In the genomic region with DNA sequence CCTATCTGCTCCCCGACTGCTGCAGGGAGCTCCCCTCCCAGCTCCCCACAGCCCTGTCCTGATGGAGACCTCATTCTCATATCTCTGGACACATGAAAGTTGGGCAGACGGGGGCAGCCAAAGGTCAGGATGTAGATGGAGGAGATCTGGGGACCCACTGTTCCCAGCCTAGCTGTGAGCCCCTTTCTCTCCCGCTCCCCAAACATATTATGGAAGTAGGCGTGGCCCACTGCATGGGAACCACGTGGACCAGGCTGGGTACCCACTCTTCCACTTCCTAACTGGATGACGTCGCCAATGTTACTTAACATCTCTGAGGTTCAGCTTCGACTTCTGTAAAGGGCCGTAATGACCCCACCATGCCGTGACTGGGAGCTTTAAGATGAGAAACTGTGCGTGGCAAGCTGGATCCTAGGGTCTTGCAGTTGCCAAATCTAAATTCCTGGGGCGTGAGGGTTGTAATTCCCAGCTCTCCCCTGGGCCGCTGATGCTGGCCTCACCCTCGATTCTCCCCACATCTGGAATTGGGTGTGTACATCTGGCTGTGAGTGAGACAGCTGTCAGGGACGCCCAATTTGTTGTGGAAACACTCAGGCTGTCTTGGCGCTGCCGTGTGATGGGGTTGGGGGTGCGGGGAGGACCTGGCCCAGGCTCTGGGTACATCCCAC, we compare ENCODE assay signal across 7 cellular contexts. TPM values are rescaled to one million over a fixed set of nuclear protein-coding genes. Genes with fewer than 3 reads are reported as not detected.
DNase-seq lines count a peak whose midpoint lies in the region; TF ChIP-seq lines count a peak whose summit lies in the region.

No MANE protein-coding gene starts in this region.

- peak overlapping the region; percentile 91 for H3K4me2 ChIP-seq in smooth muscle cell

- peak overlapping the region; percentile 95 for H3K27ac Mint-ChIP-seq in HFFc6

- peaks cover 3% of the 10 kb centered on the region; the same call in 1 of the 2 replicates for H3K36me3 Mint-ChIP-seq in HFFc6 (ENCODE audit: low read depth)

- no peaks in the 10 kb centered on the region for H3K9me3 ChIP-seq in right atrium auricular region
- no peaks in the 10 kb centered on the region for H3K9me3 ChIP-seq in smooth muscle cell (replicated peaks; ENCODE audit: low read depth)

- H3K4me3 ChIP-seq in WI38 (ENCODE audit: low read depth, low read length) (peak overlapping the region; percentile 93), right atrium auricular region (peak overlapping the region; percentile 90 to 96), smooth muscle cell (peak overlapping the region; percentile 78)

- H3K4me1 Mint-ChIP-seq in HFFc6 (ENCODE audit: low read depth): peaks cover 37% of the 10 kb centered on the region

- no peaks in the 10 kb centered on the region for H3K9me3 Mint-ChIP-seq in HFFc6

- peaks cover 44% of the 10 kb centered on the region for H3K79me2 ChIP-seq in smooth muscle cell (ENCODE audit: low read depth)

- peak; percentile 88 for DNase-seq in HFFc6
- DNase-seq in right atrium auricular region (ENCODE audit: low spot score): peak; percentile 87
- DNase-seq in smooth muscle cell (lab: John Stamatoyannopoulos, UW; ENCODE audit: unreplicated experiment): no peak
- no peak for DNase-seq in NCI-H1092 treated with DMSO at 0.1 percent for 48 hours (lab: John Stamatoyannopoulos, UW)
- DNase-seq in NCI-H510A (lab: John Stamatoyannopoulos, UW): no peak
- no peak for DNase-seq in foreskin melanocyte

- no peak for TF ChIP-seq CTCF in HFFc6 (IDR thresholded peaks at IDR 0.05)
- TF ChIP-seq CTCF in WI38 (IDR thresholded peaks at IDR 0.05; ENCODE audit: low read depth, low read length): no peak
- TF ChIP-seq CTCF in right atrium auricular region (IDR thresholded peaks at IDR 0.05): no peak
- no peak for TF ChIP-seq CTCF in smooth muscle cell (IDR thresholded peaks at IDR 0.05; ENCODE audit: borderline replicate concordance, insufficient read depth, poor library complexity, severe bottlenecking)

- no peaks in the 10 kb centered on the region for H3F3A ChIP-seq in smooth muscle cell (ENCODE audit: low read depth)

- H3K4me1 ChIP-seq in right atrium auricular region: peaks cover 0 to 69% of the 10 kb centered on the region in 2 donors
- peaks cover 26% of the 10 kb centered on the region for H3K4me1 ChIP-seq in smooth muscle cell (ENCODE audit: low read depth)

- no peaks in the 10 kb centered on the region for H3K27me3 ChIP-seq in right atrium auricular region
- no peaks in the 10 kb centered on the region for H3K27me3 ChIP-seq in smooth muscle cell (ENCODE audit: low read depth)

- peak overlapping the region; percentile 97 for H3K4me3 Mint-ChIP-seq in HFFc6

- H3K9ac ChIP-seq in smooth muscle cell (ENCODE audit: low read depth): no peak overlapping the region

- H3K27me3 Mint-ChIP-seq in HFFc6 (ENCODE audit: insufficient read depth): no peaks in the 10 kb centered on the region; the same call in none of the 2 replicates

- H3K36me3 ChIP-seq in right atrium auricular region (peaks cover 11% of the 10 kb centered on the region), smooth muscle cell (ENCODE audit: low read depth) (no peaks in the 10 kb centered on the region)

- H4K20me1 ChIP-seq in smooth muscle cell (ENCODE audit: low read depth): peaks cover 53% of the 10 kb centered on the region

- H3K27ac ChIP-seq in right atrium auricular region: peak overlapping the region; percentile 93 to 97
- H3K27ac ChIP-seq in smooth muscle cell (ENCODE audit: low read depth): no peak overlapping the region

- no peak overlapping the region for H2AFZ ChIP-seq in smooth muscle cell (ENCODE audit: low read depth)

- WGBS in smooth muscle cell (ENCODE audit: low lambda C conversion rate): 57% methylated on average over 18 of the region's 18 CpGs

RNA-seq across cellular contexts. Expression of a gene that starts 1.8 kb away (rescaled TPM):
- 10 to 100 TPM; 19.0 to 35.3 (median 22.6) TPM for total RNA-seq in HFFc6 (2021; fragmentation: NEBNext Ultra II Directional; extraction: Animal tissue kit (Norgen Biotek cat#: 25700))
- total RNA-seq in right atrium auricular region (10 to 100 TPM; 14.4 to 31.0 TPM), smooth muscle cell (0.94 and 4.0 TPM in 2 replicates)
- 7.8 and 13.0 TPM in 2 replicates for polyA plus RNA-seq in smooth muscle cell

RNA-seq across cellular contexts. Expression of a gene that starts 17.2 kb away (rescaled TPM):
- 10 to 100 TPM; 55.4 to 64.3 (median 61.7) TPM for total RNA-seq in HFFc6 (2021; fragmentation: NEBNext Ultra II Directional; extraction: Animal tissue kit (Norgen Biotek cat#: 25700))
- 10 to 100 TPM; 46.3 TPM for total RNA-seq in right atrium auricular region
- 40.1 and 40.5 TPM in 2 replicates for total RNA-seq in smooth muscle cell
- 69.4 and 82.1 TPM in 2 replicates for polyA plus RNA-seq in smooth muscle cell

RNA-seq across cellular contexts. Expression of a gene that starts 38.1 kb away (rescaled TPM):
- total RNA-seq in HFFc6 (2021; fragmentation: NEBNext Ultra II Directional; extraction: Animal tissue kit (Norgen Biotek cat#: 25700)): under 1 TPM in 2 of 6 experiments, not detected in 4; 0.12 to 0.13 TPM
- total RNA-seq in right atrium auricular region: under 1 TPM in 1 of 2 donors, not detected in 1; 0.22 TPM
- total RNA-seq in smooth muscle cell: 0.49 TPM in 1 of 2 replicates, not detected in the other
- not detected in 2 replicates for polyA plus RNA-seq in smooth muscle cell

RNA-seq across cellular contexts. Expression of a gene that starts 54.7 kb away (rescaled TPM):
- total RNA-seq in HFFc6 (2021; fragmentation: NEBNext Ultra II Directional; extraction: Animal tissue kit (Norgen Biotek cat#: 25700)): 10 to 100 TPM in 5 of 6 experiments, 1 to 10 TPM in 1; 8.6 to 18.3 (median 15.3) TPM
- 10 to 100 TPM in 1 of 2 donors, 1 to 10 TPM in 1; 4.5 to 12.4 TPM for total RNA-seq in right atrium auricular region
- 2.5 and 4.4 TPM in 2 replicates for total RNA-seq in smooth muscle cell
- polyA plus RNA-seq in smooth muscle cell: 8.4 and 9.2 TPM in 2 replicates

Comparison
In these comparisons a context has a peak if more than half of its experiments do, and no peak if none do; other contexts are left out.
1. DNase-seq: peak in HFFc6 (single experiment) and right atrium auricular region (single experiment); none in smooth muscle cell (single experiment), NCI-H1092 treated with DMSO at 0.1 percent for 48 hours (single experiment), NCI-H510A (single experiment) and foreskin melanocyte (single experiment).
2. Peak in every context shown above with its lines, with median percentiles within 50 percentile points of each other: H3K4me3 ChIP-seq.